Comparison of ENCODE assay signal across 24 cellular contexts in genomic region chr9:31637861-31638260, GRCh38.
"Had no signal": no experiment of that assay in that cellular context is flagged by ENCODE, and none has a peak within 500 bp of the region (broad histone marks: within the 10 kb centered on the region; RNA-seq: fewer than 3 reads in every experiment).

No MANE protein-coding gene starts in this region.

- H3K36me3 ChIP-seq: colonic mucosa, esophagus muscularis mucosa, esophagus squamous epithelium, gastrocnemius medialis, gastroesophageal sphincter, heart left ventricle, heart right ventricle had no signal

- H3K27me3 ChIP-seq: colonic mucosa, dorsolateral prefrontal cortex, esophagus muscularis mucosa, esophagus squamous epithelium, foreskin keratinocyte, gastrocnemius medialis, gastroesophageal sphincter, heart left ventricle, heart right ventricle had no signal

- H3K4me3 ChIP-seq: colonic mucosa, coronary artery, dorsolateral prefrontal cortex, esophagus muscularis mucosa, esophagus squamous epithelium, gastrocnemius medialis, gastroesophageal sphincter, heart left ventricle, heart right ventricle had no signal

- ATAC-seq: effector memory CD8-positive, alpha-beta T cell; esophagus mucosa; foreskin keratinocyte; gastrocnemius medialis; gastroesophageal sphincter; heart left ventricle; heart right ventricle had no signal

- H3K27ac ChIP-seq: colonic mucosa, coronary artery, dorsolateral prefrontal cortex, epithelial cell of prostate, esophagus muscularis mucosa, esophagus squamous epithelium, foreskin keratinocyte, gastrocnemius medialis, gastroesophageal sphincter, heart left ventricle, heart right ventricle had no signal

- DNase-seq: colonic mucosa; cortex of kidney; dermis blood vessel endothelial cell; dorsolateral prefrontal cortex; effector CD4-positive, alpha-beta T cell; effector CD8-positive, alpha-beta T cell; effector memory CD4-positive, alpha-beta T cell; effector memory CD8-positive, alpha-beta T cell; endodermal cell; erythroblast; esophagus squamous epithelium; foreskin fibroblast; foreskin keratinocyte; foreskin melanocyte; gastrocnemius medialis; glutamatergic neuron; head of caudate nucleus; heart left ventricle; heart right ventricle had no signal

- H3K9me3 ChIP-seq: colonic mucosa, esophagus muscularis mucosa, esophagus squamous epithelium, gastrocnemius medialis, gastroesophageal sphincter, heart left ventricle, heart right ventricle had no signal
